18 cellular contexts compared by ENCODE assay signal in genomic region chr2:97845133-97845532, GRCh38.
DNase-seq lines count a peak whose midpoint lies in the region; ATAC-seq, FAIRE-seq and TF ChIP-seq lines count a peak whose summit lies in the region.
"Had no signal": no experiment of that assay in that cellular context is flagged by ENCODE, and none has a peak within 500 bp of the region (broad histone marks: within the 10 kb centered on the region; RNA-seq: fewer than 3 reads in every experiment).

No MANE protein-coding gene starts in this region.

- peak overlapping the region; percentile 52; the same call in 1 of the 2 replicates for H3K27ac Mint-ChIP-seq in WTC11
- peak overlapping the region in 1 of 2 donors; percentile 20 for H3K27ac Mint-ChIP-seq in natural killer cell treated with Interleukin-12 subunit alpha and Interleukin-12 subunit beta and Interleukin-15 and Interleukin-18, amount 100 ng/mL, for 72 hours
- H3K27ac Mint-ChIP-seq: CD4-positive, CD25-positive, alpha-beta regulatory T cell; CD8-positive, alpha-beta memory T cell had no signal

- no peaks in the 10 kb centered on the region for H3K27me3 Mint-ChIP-seq in WTC11 (ENCODE audit: low read depth)
- no peaks in the 10 kb centered on the region for H3K27me3 Mint-ChIP-seq in natural killer cell treated with Interleukin-12 subunit alpha and Interleukin-12 subunit beta and Interleukin-15 and Interleukin-18, amount 100 ng/mL, for 72 hours
- H3K27me3 Mint-ChIP-seq: CD4-positive, CD25-positive, alpha-beta regulatory T cell; CD8-positive, alpha-beta memory T cell had no signal

- POLR2A ChIA-PET in WTC11 (lab: Charles Lee), result no interaction called here

- H3K36me3 ChIP-seq in keratinocyte (ENCODE audit: control insufficient read depth in 2 of 2, extremely low read depth in 1 of 2, insufficient read depth in 2 of 2, low read length in 2 of 2), result peaks cover 6 to 12% of the 10 kb centered on the region in 2 experiments
- H3K36me3 ChIP-seq in heart right ventricle, result peaks cover 0 to 28% (median 0%) of the 10 kb centered on the region in 9 donors
- H3K36me3 ChIP-seq: BE2C, HAP-1 had no signal

- no peaks in the 10 kb centered on the region for H4K20me1 ChIP-seq in keratinocyte (ENCODE audit: control insufficient read depth, extremely low read depth, insufficient read depth, low read length)

- CTCF ChIA-PET in WTC11 (lab: Charles Lee), result interaction anchor here (2.2 kb wide), 1 partner anchor 71 kb away, joined by 6 read pairs; no protein-coding TSS in a partner anchor

- no peaks in the 10 kb centered on the region for H3K9me1 ChIP-seq in keratinocyte (ENCODE audit: control insufficient read depth, extremely low read depth, insufficient read depth, low read length)

- no peaks in the 10 kb centered on the region; the same call in 1 of the 2 replicates for H3K36me3 Mint-ChIP-seq in WTC11
- no peaks in the 10 kb centered on the region for H3K36me3 Mint-ChIP-seq in natural killer cell treated with Interleukin-12 subunit alpha and Interleukin-12 subunit beta and Interleukin-15 and Interleukin-18, amount 100 ng/mL, for 72 hours

- peaks cover 14% of the 10 kb centered on the region for H3K4me1 Mint-ChIP-seq in WTC11
- H3K4me1 Mint-ChIP-seq in natural killer cell treated with Interleukin-12 subunit alpha and Interleukin-12 subunit beta and Interleukin-15 and Interleukin-18, amount 100 ng/mL, for 72 hours (ENCODE audit: low read depth in 2 of 2), result peaks cover 36 to 38% of the 10 kb centered on the region in 2 donors

- dilution Hi-C loops in keratinocyte (cut with MboI; ENCODE audit: extremely low pct_ligation_motif_present, low sequenced_read_pairs), result no loop called here

- TF ChIP-seq CTCF in WTC11 (IDR thresholded peaks at IDR 0.05) (no peak), keratinocyte (optimal IDR thresholded peaks at IDR 0.05 in 1 of 3, IDR thresholded peaks at IDR 0.05 in 1 of 3, conservative IDR thresholded peaks at IDR 0.05 in 1 of 3; ENCODE audit: extremely low read depth in 1 of 3, insufficient read depth in 2 of 3, low read length in 3 of 3) (no peak), heart right ventricle (IDR thresholded peaks at IDR 0.05) (no peak)

- H3K9ac ChIP-seq in keratinocyte (ENCODE audit: control insufficient read depth, extremely low read depth, insufficient read depth, low read length), result no peak overlapping the region

- no peaks in the 10 kb centered on the region for H3K9me3 Mint-ChIP-seq in WTC11
- H3K9me3 Mint-ChIP-seq in natural killer cell treated with Interleukin-12 subunit alpha and Interleukin-12 subunit beta and Interleukin-15 and Interleukin-18, amount 100 ng/mL, for 72 hours, result no peaks in the 10 kb centered on the region
- H3K9me3 Mint-ChIP-seq: CD8-positive, alpha-beta memory T cell had no signal

- ATAC-seq in WTC11, result no peak
- ATAC-seq in natural killer cell treated with Interleukin-12 subunit alpha and Interleukin-12 subunit beta and Interleukin-15 and Interleukin-18, amount 100 ng/mL, for 72 hours, result no peak
- ATAC-seq in GM18861 (IDR thresholded peaks at IDR 0.05; ENCODE audit: unreplicated experiment), result no peak
- no peak for ATAC-seq in heart right ventricle

- WGBS in heart right ventricle, 2 donors, result 62 to 65% methylated on average over 4 of the region's 4 CpGs

- H3K4me2 ChIP-seq in keratinocyte (ENCODE audit: control insufficient read depth, extremely low read depth, insufficient read depth, low read depth, low read length), result no peak overlapping the region

- DNase-seq in WTC11 (ENCODE audit: low spot score), result no peak
- DNase-seq in keratinocyte (ENCODE audit: low read depth, low spot score), result no peak
- no peak for DNase-seq in natural killer cell treated with Interleukin-12 subunit alpha and Interleukin-12 subunit beta and Interleukin-15 and Interleukin-18, amount 100 ng/mL, for 72 hours (ENCODE audit: low spot score)
- no peak for DNase-seq in NCI-H1092 treated with DMSO at 0.1 percent for 48 hours (lab: John Stamatoyannopoulos, UW)
- no peak for DNase-seq in heart right ventricle
- DNase-seq in NCI-H1694 treated with DMSO at 0.1 percent for 48 hours (lab: John Stamatoyannopoulos, UW), result no peak
- DNase-seq: BE2C; CD4-positive, CD25-positive, alpha-beta regulatory T cell; CD8-positive, alpha-beta memory T cell; COR-L47; DMS 273 treated with DMSO at 0.1 percent for 48 hours; DMS53; DND-41; EL had no signal

- H3K27me3 ChIP-seq in keratinocyte (ENCODE audit: control insufficient read depth, extremely low read depth, insufficient read depth, low read length), result no peaks in the 10 kb centered on the region
- no peaks in the 10 kb centered on the region for H3K27me3 ChIP-seq in heart right ventricle
- H3K27me3 ChIP-seq: BE2C had no signal

- H3K4me3 Mint-ChIP-seq in WTC11, result no peak overlapping the region
- H3K4me3 Mint-ChIP-seq in natural killer cell treated with Interleukin-12 subunit alpha and Interleukin-12 subunit beta and Interleukin-15 and Interleukin-18, amount 100 ng/mL, for 72 hours, result peak overlapping the region; percentile 14
- H3K4me3 Mint-ChIP-seq: CD4-positive, CD25-positive, alpha-beta regulatory T cell; CD8-positive, alpha-beta memory T cell had no signal

- H3K9me3 ChIP-seq in keratinocyte (ENCODE audit: control insufficient read depth, low read depth, low read length) (no peaks in the 10 kb centered on the region), heart right ventricle (no peaks in the 10 kb centered on the region)
- H3K9me3 ChIP-seq: BE2C, HAP-1 had no signal

- no peak overlapping the region for H2AFZ ChIP-seq in keratinocyte (ENCODE audit: control insufficient read depth, low read length)

- peaks cover 23% of the 10 kb centered on the region for H3K4me1 ChIP-seq in keratinocyte (ENCODE audit: control insufficient read depth, extremely low read depth, insufficient read depth, low read length)
- H3K4me1 ChIP-seq in heart right ventricle, result peaks cover 0 to 22% (median 9%) of the 10 kb centered on the region in 9 donors
- H3K4me1 ChIP-seq: BE2C, HAP-1 had no signal

- intact Hi-C loops in heart right ventricle (cut with DNase I), result no loop called here

- FAIRE-seq in keratinocyte (lab: Jason Lieb, UNC), result peak; percentile 23
- FAIRE-seq: A204.1, GM12891 had no signal

- H3K4me3 ChIP-seq in keratinocyte (ENCODE audit: control insufficient read depth in 2 of 3, extremely low read depth in 1 of 3, insufficient read depth in 2 of 3, low read depth in 1 of 3, low read length in 3 of 3) (no peak overlapping the region), heart right ventricle (no peak overlapping the region)
- H3K4me3 ChIP-seq: HAP-1 had no signal

- H3K79me2 ChIP-seq in keratinocyte (ENCODE audit: control insufficient read depth, insufficient read depth, low read length), result peaks cover 38% of the 10 kb centered on the region

- H3K27ac ChIP-seq in keratinocyte (ENCODE audit: control insufficient read depth, insufficient read depth, low read length) (no peak overlapping the region), heart right ventricle (no peak overlapping the region)

TF ChIP-seq in WTC11, 78 proteins besides CTCF, POLR2A, EP300 and RAD21:
- TF ChIP-seq E2F1 (CRISPR knock-in tag; IDR thresholded peaks at IDR 0.05) (no peak), NR3C1 (CRISPR knock-in tag; conservative IDR thresholded peaks at IDR 0.05; ENCODE audit: low read depth) (no peak), SMAD4 (CRISPR knock-in tag; IDR thresholded peaks at IDR 0.05) (no peak), ELF4 (CRISPR knock-in tag; IDR thresholded peaks at IDR 0.05; ENCODE audit: low read depth) (no peak), IRF1 (CRISPR knock-in tag; IDR thresholded peaks at IDR 0.05) (no peak), CREM (CRISPR knock-in tag; IDR thresholded peaks at IDR 0.05) (no peak), ZNF416 (CRISPR knock-in tag; IDR thresholded peaks at IDR 0.05) (no peak), CREB1 (CRISPR knock-in tag; IDR thresholded peaks at IDR 0.05) (no peak), ATF6 (CRISPR knock-in tag; IDR thresholded peaks at IDR 0.05) (no peak), SP1 (CRISPR knock-in tag; conservative IDR thresholded peaks at IDR 0.05) (no peak)
TF ChIP-seq in WTC11: peak in this region for 0.
